ENCODE assay signal across 8 cellular contexts in genomic region chr11:90135016-90135415, GRCh38. TPM values are rescaled to one million over a fixed set of nuclear protein-coding genes. Genes with fewer than 3 reads are reported as not detected.
DNase-seq lines count a peak whose midpoint lies in the region; ATAC-seq and TF ChIP-seq lines count a peak whose summit lies in the region.

No MANE protein-coding gene starts in this region.

- H3K9me2 ChIP-seq in PC-9 (ENCODE audit: insufficient read depth) = no peaks in the 10 kb centered on the region; the same call in 1 of the 2 replicates

- H3K79me2 ChIP-seq in PC-9 (ENCODE audit: low read depth) = no peaks in the 10 kb centered on the region

- WGBS in psoas muscle, 3 donors = 3 to 4% (median 3%) methylated on average over 5 of the region's 5 CpGs

- H2AFZ ChIP-seq in PC-9 = peak overlapping the region; percentile 58; the same call in 1 of the 2 replicates

- no peaks in the 10 kb centered on the region for H3K27me3 ChIP-seq in PC-9 (ENCODE audit: insufficient read depth, low read depth)
- H3K27me3 ChIP-seq in psoas muscle (ENCODE audit: insufficient read depth in 3 of 3, low read length in 2 of 3) = peaks cover 0 to 18% (median 2%) of the 10 kb centered on the region in 3 donors

- H3K27ac ChIP-seq in PC-9 = no peak overlapping the region
- no peak overlapping the region for H3K27ac ChIP-seq in psoas muscle

- intact Hi-C loops in PC-9 (cut with micrococcal nuclease; ENCODE audit: unreplicated experiment) (no loop called here), psoas muscle (cut with DNase I) (no loop called here)

- no peak for TF ChIP-seq CTCF in PC-9 (conservative IDR thresholded peaks at IDR 0.05)
- TF ChIP-seq CTCF in fibroblast of pulmonary artery (IDR thresholded peaks at IDR 0.05; ENCODE audit: low read length, missing control alignments) = no peak
- TF ChIP-seq CTCF in psoas muscle (IDR thresholded peaks at IDR 0.05) = no peak

- ATAC-seq in psoas muscle (peak in 1 of 4 donors; percentile 12), HG03520 (IDR thresholded peaks at IDR 0.05; ENCODE audit: unreplicated experiment) (no peak)

- CTCF ChIA-PET in PC-9 (lab: Charles Lee) = no interaction called here

- H3K9me3 ChIP-seq in PC-9 (ENCODE audit: insufficient read depth, low read depth) (no peaks in the 10 kb centered on the region), psoas muscle (no peaks in the 10 kb centered on the region)

- peak overlapping the region; percentile 64 for H3K4me2 ChIP-seq in PC-9

- BruUV-seq in PC-9 (replicated peaks; lab: Mats Ljungman, UMichigan) = no TSS peak

- POLR2A ChIA-PET in PC-9 (lab: Charles Lee; ENCODE audit: unreplicated experiment) = interaction anchor here (0.6 kb wide), 1 partner anchor 61 kb away, joined by 3 read pairs; no protein-coding TSS in a partner anchor

- H4K20me1 ChIP-seq in PC-9 (ENCODE audit: insufficient read depth) = no peaks in the 10 kb centered on the region

- H3K36me3 ChIP-seq in PC-9 (ENCODE audit: low read depth) (no peaks in the 10 kb centered on the region), psoas muscle (ENCODE audit: insufficient read depth in 1 of 2, low read depth in 1 of 2) (no peaks in the 10 kb centered on the region)

- H3F3A ChIP-seq in PC-9 (ENCODE audit: insufficient read depth, low read depth) = no peaks in the 10 kb centered on the region

- peak; percentile 4 for DNase-seq in GM03348 (ENCODE audit: low spot score)
- DNase-seq in PC-9 = no peak
- DNase-seq in fibroblast of pulmonary artery (ENCODE audit: low read depth) = peak; percentile 17
- no peak for DNase-seq in psoas muscle
- no peak for DNase-seq in NCI-H2081 (lab: John Stamatoyannopoulos, UW)
- DNase-seq in NCI-H82 treated with DMSO at 0.1 percent for 48 hours (lab: John Stamatoyannopoulos, UW; ENCODE audit: unreplicated experiment) = no peak
- no peak for DNase-seq in stimulated activated CD4-positive, alpha-beta T cell treated with anti-CD3 and anti-CD28 coated beads, Interleukin-15, amount 100 ng/mL, for 24 hours

- H3K4me3 ChIP-seq in PC-9 (peak overlapping the region; percentile 37; the same call in 1 of the 2 replicates), fibroblast of pulmonary artery (replicated peaks; ENCODE audit: low read depth, low read length) (peak overlapping the region; percentile 73), psoas muscle (peak overlapping the region; percentile 67)

- H3K4me1 ChIP-seq in PC-9 (replicated peaks; ENCODE audit: insufficient read depth) = 0 out of 2 replicates have a peak, but pooled peaks cover 6% of the 10 kb centered on the region
- H3K4me1 ChIP-seq in psoas muscle = peaks cover 4% of the 10 kb centered on the region

RNA-seq across cellular contexts. Expression of gene NAALAD2, which starts 0.6 kb away (rescaled TPM):
- total RNA-seq in PC-9 (2021) = not detected in 2 replicates
- total RNA-seq in psoas muscle = 1 to 10 TPM in 1 of 4 donors, under 1 TPM in 3; 0.32 to 1.4 (median 0.61) TPM
- under 1 TPM; 0.20 to 0.45 (median 0.39) TPM for polyA plus RNA-seq in psoas muscle

RNA-seq across cellular contexts. Expression of gene UBTFL1, which starts 49.3 kb away (rescaled TPM):
- total RNA-seq in PC-9 (2021) = not detected in 2 replicates
- not detected for total RNA-seq in psoas muscle
- not detected for polyA plus RNA-seq in psoas muscle

Comparison
In these comparisons a context has a peak if more than half of its experiments do, and no peak if none do; other contexts are left out.
1. DNase-seq: peak in GM03348 (single experiment) and fibroblast of pulmonary artery (single experiment); none in PC-9 (0 of 2), psoas muscle (0 of 2), NCI-H2081 (0 of 2), NCI-H82 treated with DMSO at 0.1 percent for 48 hours (single experiment) and stimulated activated CD4-positive, alpha-beta T cell treated with anti-CD3 and anti-CD28 coated beads, Interleukin-15, amount 100 ng/mL, for 24 hours (single experiment).
2. Peak in every context shown above with its lines, with median percentiles within 50 percentile points of each other: H3K4me3 ChIP-seq.